In the genomic region with DNA sequence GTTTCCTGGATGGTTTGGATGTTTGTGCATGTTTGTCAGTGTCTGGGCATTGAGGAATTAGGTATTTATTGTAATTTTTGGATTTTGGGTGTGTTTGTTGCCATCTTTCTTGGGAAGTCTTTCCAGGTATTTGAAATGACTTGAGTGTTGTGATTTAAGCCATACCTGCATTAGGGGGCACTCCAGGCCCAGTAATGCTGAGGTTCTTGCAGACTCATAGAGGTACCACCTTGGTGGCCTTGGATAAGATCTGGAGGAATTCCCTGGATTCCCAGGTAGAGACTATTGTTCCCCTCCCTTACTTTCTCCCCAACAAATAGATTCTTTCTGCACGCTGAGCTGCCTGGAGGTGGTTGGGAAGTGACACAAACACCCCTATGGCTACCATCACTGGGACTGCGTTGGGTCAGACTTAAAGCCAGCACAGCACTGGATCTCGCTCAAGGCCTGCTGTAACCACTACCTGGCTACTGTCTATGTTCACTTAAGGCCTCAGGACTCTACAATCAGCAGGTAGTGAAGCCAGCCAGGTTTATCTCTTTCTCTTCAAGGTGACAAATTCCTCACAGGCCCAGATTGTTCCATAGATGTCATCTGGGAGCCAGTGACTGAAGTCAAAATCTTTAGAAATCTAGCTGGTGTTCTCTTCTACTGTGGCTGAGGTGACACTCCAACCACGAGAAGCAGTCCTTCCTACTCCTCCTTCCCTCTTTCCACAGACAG, we compare ENCODE assay signal across 25 cellular contexts.
DNase-seq lines count a peak whose midpoint lies in the region; ATAC-seq and TF ChIP-seq lines count a peak whose summit lies in the region.
"Had no signal": no experiment of that assay in that cellular context is flagged by ENCODE, and none has a peak within 500 bp of the region (broad histone marks: within the 10 kb centered on the region; RNA-seq: fewer than 3 reads in every experiment).

No MANE protein-coding gene starts in this region.

- peaks cover 30% of the 10 kb centered on the region for H3K9me3 Mint-ChIP-seq in endodermal cell
- peaks cover 17% of the 10 kb centered on the region for H3K9me3 Mint-ChIP-seq in neural progenitor cell
- H3K9me3 Mint-ChIP-seq: activated CD4-positive, alpha-beta T cell treated with anti-CD3 and anti-CD28 coated beads, Interleukin-2, amount 10 ng/mL, durations not matched to agents 24 days and 14 days had no signal

- H3K4me1 ChIP-seq in OCI-LY3 (ENCODE audit: low read length) = no peaks in the 10 kb centered on the region
- peaks cover 6% of the 10 kb centered on the region for H3K4me1 ChIP-seq in endodermal cell (ENCODE audit: control insufficient read depth, insufficient read depth, low read length)
- peaks cover under 1% of the 10 kb centered on the region for H3K4me1 ChIP-seq in neural progenitor cell
- H3K4me1 ChIP-seq: BLaER1 treated with 17β-estradiol and CSF1 and Interleukin-3, amounts not matched to agents 10 nM and 100 nM; uterus had no signal

- H2AFZ ChIP-seq in OCI-LY3 (ENCODE audit: low read depth, low read length) = no peak overlapping the region
- no peak overlapping the region for H2AFZ ChIP-seq in neural progenitor cell (replicated peaks)

- DNase-seq in ELF-1 (ENCODE audit: low read depth, low spot score) = peak; percentile 40
- peak; percentile 78 for DNase-seq in endodermal cell
- peak; percentile 12 for DNase-seq in neural progenitor cell (ENCODE audit: low spot score)
- no peak for DNase-seq in dedifferentiated amniotic fluid mesenchymal stem cell (ENCODE audit: extremely low spot score)
- DNase-seq in stimulated activated naive CD4-positive, alpha-beta T cell treated with Interleukin-2 at 50 U/mL for 16 hours (lab: John Stamatoyannopoulos, UW) = no peak
- no peak for DNase-seq in left colon
- DNase-seq: activated CD4-positive, alpha-beta T cell treated with anti-CD3 and anti-CD28 coated beads, Interleukin-2, amount 10 ng/mL, durations not matched to agents 24 days and 14 days; DND-41; immature natural killer cell; left ventricle myocardium superior; NCI-H1436 treated with DMSO at 0.1 percent for 48 hours; NCI-H446; NCI-H748 treated with DMSO at 0.1 percent for 48 hours; posterior cingulate gyrus; right cardiac atrium; stimulated activated CD4-positive, alpha-beta T cell treated with anti-CD3 and anti-CD28 coated beads, Interleukin-1b, Interleukin-23, amount 100 ng/mL, for 48 hours; stimulated activated CD8-positive, alpha-beta memory T cell treated with anti-CD3 and anti-CD28 coated beads, Interleukin-4, amount 100 ng/mL, for 48 hours; stimulated activated naive CD8-positive, alpha-beta T cell treated with anti-CD3 and anti-CD28 coated beads, Interleukin-15, amount 100 ng/mL, for 72 hours; T1000; uterus had no signal

- peak; percentile 16; the same call in 1 of the 2 replicates for TF ChIP-seq CTCF in OCI-LY3 (IDR thresholded peaks at IDR 0.05; ENCODE audit: low read depth, low read length)
- peak; percentile 81 for TF ChIP-seq CTCF in endodermal cell (conservative IDR thresholded peaks at IDR 0.05)
- TF ChIP-seq CTCF in neural progenitor cell (IDR thresholded peaks at IDR 0.05) = peak; percentile 39

- H3K27me3 ChIP-seq in OCI-LY3 (ENCODE audit: low read depth, low read length) (no peaks in the 10 kb centered on the region), endodermal cell (ENCODE audit: control insufficient read depth, insufficient read depth, low read length, poor library complexity, severe bottlenecking) (no peaks in the 10 kb centered on the region), neural progenitor cell (no peaks in the 10 kb centered on the region)
- H3K27me3 ChIP-seq: BLaER1 treated with 17β-estradiol and CSF1 and Interleukin-3, amounts not matched to agents 10 nM and 100 nM; uterus had no signal

- H3K9ac ChIP-seq in OCI-LY3 (ENCODE audit: low read length) (no peak overlapping the region), endodermal cell (ENCODE audit: extremely low read depth, low read length, poor library complexity, severe bottlenecking) (no peak overlapping the region), neural progenitor cell (no peak overlapping the region)
- H3K9ac ChIP-seq: BLaER1 treated with 17β-estradiol and CSF1 and Interleukin-3, amounts not matched to agents 10 nM and 100 nM had no signal

- H4K20me1 ChIP-seq in OCI-LY3 (ENCODE audit: insufficient read depth, low read length) (no peaks in the 10 kb centered on the region), neural progenitor cell (ENCODE audit: low read depth) (no peaks in the 10 kb centered on the region)
- H4K20me1 ChIP-seq: BLaER1 treated with 17β-estradiol and CSF1 and Interleukin-3, amounts not matched to agents 10 nM and 100 nM had no signal

- H3K9me3 ChIP-seq in OCI-LY3 (ENCODE audit: insufficient read depth, low read length) (no peaks in the 10 kb centered on the region), endodermal cell (ENCODE audit: control insufficient read depth, low read length) (peaks cover 31% of the 10 kb centered on the region), neural progenitor cell (ENCODE audit: low read depth) (no peaks in the 10 kb centered on the region)
- H3K9me3 ChIP-seq: thoracic aorta, uterus had no signal

- H3K36me3 ChIP-seq in OCI-LY3 (replicated peaks; ENCODE audit: low read depth, low read length) (no peaks in the 10 kb centered on the region), endodermal cell (ENCODE audit: control insufficient read depth, insufficient read depth, low read length) (no peaks in the 10 kb centered on the region), neural progenitor cell (no peaks in the 10 kb centered on the region)
- H3K36me3 ChIP-seq: BLaER1 treated with 17β-estradiol and CSF1 and Interleukin-3, amounts not matched to agents 10 nM and 100 nM; thoracic aorta; uterus had no signal

- H3K4me3 ChIP-seq in OCI-LY3 (ENCODE audit: low read length) (no peak overlapping the region), endodermal cell (ENCODE audit: low read length) (no peak overlapping the region), neural progenitor cell (no peak overlapping the region)
- H3K4me3 ChIP-seq: BLaER1 treated with 17β-estradiol and CSF1 and Interleukin-3, amounts not matched to agents 10 nM and 100 nM; thoracic aorta; uterus had no signal

- H3K36me3 Mint-ChIP-seq in endodermal cell (ENCODE audit: low read depth) (peaks cover 9% of the 10 kb centered on the region), neural progenitor cell (peaks cover 2% of the 10 kb centered on the region)
- H3K36me3 Mint-ChIP-seq: activated naive CD4-positive, alpha-beta T cell treated with anti-CD3 and anti-CD28 coated beads, Interleukin-2, amount 50 U/mL, for 24 hours had no signal

- intact Hi-C loops in left colon (cut with DNase I, micrococcal nuclease) = no loop called here

- H3K4me2 ChIP-seq in OCI-LY3 (ENCODE audit: low read length) (no peak overlapping the region), neural progenitor cell (no peak overlapping the region)
- H3K4me2 ChIP-seq: BLaER1 treated with 17β-estradiol and CSF1 and Interleukin-3, amounts not matched to agents 10 nM and 100 nM had no signal

- 81 to 91% methylated on average over 4 of the region's 4 CpGs for WGBS in endodermal cell (ENCODE audit: insufficient coverage in 1 of 2, insufficient read length in 1 of 2), 2 experiments

- H3K27me3 Mint-ChIP-seq in endodermal cell (ENCODE audit: insufficient read depth) (no peaks in the 10 kb centered on the region), neural progenitor cell (ENCODE audit: insufficient read depth, low read depth) (no peaks in the 10 kb centered on the region)
- H3K27me3 Mint-ChIP-seq: activated CD4-positive, alpha-beta T cell treated with anti-CD3 and anti-CD28 coated beads, Interleukin-2, amount 10 ng/mL, durations not matched to agents 24 days and 14 days; activated naive CD4-positive, alpha-beta T cell treated with anti-CD3 and anti-CD28 coated beads, Interleukin-2, amount 50 U/mL, for 24 hours; dendritic cell treated with granulocyte-macrophage colony-stimulating factor and Interleukin-4, amounts not matched to agents 40 ng/mL and 50 ng/mL, for 4 days; stimulated activated naive CD8-positive, alpha-beta T cell treated with anti-CD3 and anti-CD28 coated beads, Interleukin-15, amount 100 ng/mL, for 72 hours had no signal

- H3K4me1 Mint-ChIP-seq in endodermal cell (peaks cover 19% of the 10 kb centered on the region), neural progenitor cell (no peaks in the 10 kb centered on the region)
- H3K4me1 Mint-ChIP-seq: activated CD4-positive, alpha-beta T cell treated with anti-CD3 and anti-CD28 coated beads, Interleukin-2, amount 10 ng/mL, durations not matched to agents 24 days and 14 days; activated naive CD4-positive, alpha-beta T cell treated with anti-CD3 and anti-CD28 coated beads, Interleukin-2, amount 50 U/mL, for 24 hours; immature natural killer cell; stimulated activated naive CD8-positive, alpha-beta T cell treated with anti-CD3 and anti-CD28 coated beads, Interleukin-15, amount 100 ng/mL, for 72 hours had no signal

- H3K27ac Mint-ChIP-seq in endodermal cell = peak overlapping the region; percentile 83
- no peak overlapping the region for H3K27ac Mint-ChIP-seq in neural progenitor cell
- H3K27ac Mint-ChIP-seq: activated CD4-positive, alpha-beta T cell treated with anti-CD3 and anti-CD28 coated beads, Interleukin-2, amount 10 ng/mL, durations not matched to agents 24 days and 14 days; activated naive CD4-positive, alpha-beta T cell treated with anti-CD3 and anti-CD28 coated beads, Interleukin-2, amount 50 U/mL, for 24 hours; dendritic cell treated with granulocyte-macrophage colony-stimulating factor and Interleukin-4, amounts not matched to agents 40 ng/mL and 50 ng/mL, for 4 days; immature natural killer cell had no signal

- no peaks in the 10 kb centered on the region for H3F3A ChIP-seq in neural progenitor cell (ENCODE audit: low read depth)

- H3K4me3 Mint-ChIP-seq in endodermal cell (no peak overlapping the region), neural progenitor cell (no peak overlapping the region)
- H3K4me3 Mint-ChIP-seq: activated CD4-positive, alpha-beta T cell treated with anti-CD3 and anti-CD28 coated beads, Interleukin-2, amount 10 ng/mL, durations not matched to agents 24 days and 14 days; activated naive CD4-positive, alpha-beta T cell treated with anti-CD3 and anti-CD28 coated beads, Interleukin-2, amount 50 U/mL, for 24 hours; dendritic cell treated with granulocyte-macrophage colony-stimulating factor and Interleukin-4, amounts not matched to agents 40 ng/mL and 50 ng/mL, for 4 days; immature natural killer cell; stimulated activated naive CD8-positive, alpha-beta T cell treated with anti-CD3 and anti-CD28 coated beads, Interleukin-15, amount 100 ng/mL, for 72 hours had no signal

- no peaks in the 10 kb centered on the region for H3K79me2 ChIP-seq in OCI-LY3 (ENCODE audit: low read length)
- H3K79me2 ChIP-seq in neural progenitor cell (ENCODE audit: low read depth) = no peaks in the 10 kb centered on the region

- no peak for ATAC-seq in left colon
- ATAC-seq: left ventricle myocardium superior; right cardiac atrium; stimulated activated naive CD8-positive, alpha-beta T cell treated with anti-CD3 and anti-CD28 coated beads, Interleukin-15, amount 100 ng/mL, for 72 hours had no signal

- H3K27ac ChIP-seq in OCI-LY3 (ENCODE audit: low read length) = no peak overlapping the region
- no peak overlapping the region for H3K27ac ChIP-seq in endodermal cell (ENCODE audit: low read depth, low read length)
- no peak overlapping the region for H3K27ac ChIP-seq in neural progenitor cell
- H3K27ac ChIP-seq: BLaER1 treated with 17β-estradiol and CSF1 and Interleukin-3, amounts not matched to agents 10 nM and 100 nM; thoracic aorta; uterus had no signal

Comparison
In these comparisons a context has a peak if more than half of its experiments do, and no peak if none do; other contexts are left out.
1. DNase-seq: peak in ELF-1 (single experiment), endodermal cell (single experiment) and neural progenitor cell (single experiment); none in dedifferentiated amniotic fluid mesenchymal stem cell (single experiment), stimulated activated naive CD4-positive, alpha-beta T cell treated with Interleukin-2 at 50 U/mL for 16 hours (single experiment) and left colon (0 of 2).
2. CTCF ChIP-seq: peak in every context shown above with its lines; median percentile 81 in endodermal cell; 39 in neural progenitor cell; 16 in OCI-LY3.